9 cellular contexts compared by ENCODE assay signal in genomic region chr12:54411398-54412241, GRCh38. TPM values are rescaled to one million over a fixed set of nuclear protein-coding genes. Genes with fewer than 3 reads are reported as not detected.
A peak's percentile ranks its signal among the peaks of the same experiment; 100 is the strongest.
DNase-seq lines count a peak whose midpoint lies in the region; ATAC-seq, FAIRE-seq and TF ChIP-seq lines count a peak whose summit lies in the region.
"Had no signal": no experiment of that assay in that cellular context is flagged by ENCODE, and none has a peak within 500 bp of the region (broad histone marks: within the 10 kb centered on the region; RNA-seq: fewer than 3 reads in every experiment).

No MANE protein-coding gene starts in this region.

- H3K36me3 ChIP-seq in esophagus muscularis mucosa (peaks cover 36 to 66% (median 54%) of the 10 kb centered on the region in 4 donors), pancreas (no peaks in the 10 kb centered on the region), testis (ENCODE audit: low read depth, missing control alignments) (no peaks in the 10 kb centered on the region)

- H3K27ac ChIP-seq in esophagus muscularis mucosa (replicated peaks in 1 of 4) (peak overlapping the region; percentile 72 to 97 (median 94)), pancreas (peak overlapping the region in 2 of 4 donors; percentile 9 to 13), testis (no peak overlapping the region)
- H3K27ac ChIP-seq: C4-2B had no signal

- DNase-seq in activated CD4-positive, alpha-beta T cell treated with anti-CD3 and anti-CD28 coated beads for 24 hours (ENCODE audit: low read depth in 2 of 2) = peak; percentile 31 to 47
- DNase-seq in activated CD4-positive, alpha-beta T cell treated with anti-CD3 and anti-CD28 coated beads for 1 hour = no peak
- peak; percentile 56 for DNase-seq in activated CD8-positive, alpha-beta T cell treated with anti-CD3 and anti-CD28 coated beads, Interleukin-2, amount 10 ng/mL, durations not matched to agents 7 days and 5 days
- DNase-seq in esophagus muscularis mucosa (ENCODE audit: extremely low spot score) (peak; percentile 95), pancreas (no peak), testis (no peak), NCI-H1092 treated with DMSO at 0.1 percent for 48 hours (lab: John Stamatoyannopoulos, UW) (no peak)

- no peak for FAIRE-seq in pancreas (lab: Jason Lieb, UNC)

- peak; percentile 16 for ATAC-seq in activated CD8-positive, alpha-beta T cell treated with anti-CD3 and anti-CD28 coated beads, Interleukin-2, amount 10 ng/mL, durations not matched to agents 7 days and 5 days
- ATAC-seq in pancreas (peak in 3 of 4 donors; percentile 31 to 59 (median 44)), GM18858 (IDR thresholded peaks at IDR 0.05; ENCODE audit: unreplicated experiment) (no peak)

- WGBS in esophagus muscularis mucosa = 35% methylated on average over 9 of the region's 10 CpGs
- 74 to 79% methylated on average over 8 to 10 of the region's 10 CpGs for WGBS in pancreas, 2 donors
- WGBS in testis, 2 donors = 75 to 76% methylated on average over 6 to 10 of the region's 10 CpGs

- H3K9me3 ChIP-seq in esophagus muscularis mucosa (no peaks in the 10 kb centered on the region), pancreas (no peaks in the 10 kb centered on the region), testis (no peaks in the 10 kb centered on the region)

- H3K9me3 Mint-ChIP-seq in activated CD8-positive, alpha-beta T cell treated with anti-CD3 and anti-CD28 coated beads, Interleukin-2, amount 10 ng/mL, durations not matched to agents 7 days and 5 days (ENCODE audit: insufficient read depth) = no peaks in the 10 kb centered on the region

- peak overlapping the region; percentile 89 for H3K27ac Mint-ChIP-seq in activated CD8-positive, alpha-beta T cell treated with anti-CD3 and anti-CD28 coated beads, Interleukin-2, amount 10 ng/mL, durations not matched to agents 7 days and 5 days

- peaks cover 56% of the 10 kb centered on the region for H3K4me1 Mint-ChIP-seq in activated CD8-positive, alpha-beta T cell treated with anti-CD3 and anti-CD28 coated beads, Interleukin-2, amount 10 ng/mL, durations not matched to agents 7 days and 5 days (ENCODE audit: low read depth)

- H3K27me3 ChIP-seq in esophagus muscularis mucosa (no peaks in the 10 kb centered on the region), pancreas (no peaks in the 10 kb centered on the region), testis (no peaks in the 10 kb centered on the region)

- CTCF ChIA-PET in activated CD8-positive, alpha-beta T cell treated with anti-CD3 and anti-CD28 coated beads, Interleukin-2, amount 10 ng/mL, durations not matched to agents 7 days and 5 days (lab: Charles Lee) = interaction anchor here (0.9 to 11.7 kb wide), 6 partner anchors 10 to 115 kb away, joined by 3 to 270 read pairs (median 5); partner anchors contain the start of gene NCKAP1L

- H3K36me3 Mint-ChIP-seq in activated CD8-positive, alpha-beta T cell treated with anti-CD3 and anti-CD28 coated beads, Interleukin-2, amount 10 ng/mL, durations not matched to agents 7 days and 5 days (ENCODE audit: low read depth) = peaks cover 42% of the 10 kb centered on the region

- POLR2A ChIA-PET in activated CD8-positive, alpha-beta T cell treated with anti-CD3 and anti-CD28 coated beads, Interleukin-2, amount 10 ng/mL, durations not matched to agents 7 days and 5 days (lab: Charles Lee) = interaction anchor here (0.6 to 2.5 kb wide), 8 partner anchors 10 to 131 kb away, joined by 3 to 13 read pairs (median 3); partner anchors contain the start of gene HNRNPA1

- H3K4me1 ChIP-seq in esophagus muscularis mucosa = peaks cover 81 to 100% (median 97%) of the 10 kb centered on the region in 4 donors
- H3K4me1 ChIP-seq in pancreas = peaks cover 9 to 20% (median 12%) of the 10 kb centered on the region in 3 donors
- no peaks in the 10 kb centered on the region for H3K4me1 ChIP-seq in testis

- H3K27me3 Mint-ChIP-seq in activated CD8-positive, alpha-beta T cell treated with anti-CD3 and anti-CD28 coated beads, Interleukin-2, amount 10 ng/mL, durations not matched to agents 7 days and 5 days (ENCODE audit: low read depth) = no peaks in the 10 kb centered on the region

- intact Hi-C loops in esophagus muscularis mucosa (cut with DNase I) = no loop called here
- intact Hi-C loops in pancreas (cut with DNase I) = no loop called here
- intact Hi-C loops in testis (cut with DNase I; ENCODE audit: low total_unique reads) = no loop called here

- TF ChIP-seq POLR2A in esophagus muscularis mucosa (IDR thresholded peaks at IDR 0.05; ENCODE audit: low read depth) (no peak), testis (IDR thresholded peaks at IDR 0.05) (no peak)

- peak overlapping the region; percentile 80 to 96 (median 91) for H3K4me3 ChIP-seq in esophagus muscularis mucosa
- no peak overlapping the region for H3K4me3 ChIP-seq in pancreas
- no peak overlapping the region for H3K4me3 ChIP-seq in testis

- TF ChIP-seq EP300 in esophagus muscularis mucosa (IDR thresholded peaks at IDR 0.05) = no peak

- TF ChIP-seq CTCF in esophagus muscularis mucosa (IDR thresholded peaks at IDR 0.05) (no peak), pancreas (IDR thresholded peaks at IDR 0.05) (no peak), testis (IDR thresholded peaks at IDR 0.05) (no peak)

- H3K4me3 Mint-ChIP-seq in activated CD8-positive, alpha-beta T cell treated with anti-CD3 and anti-CD28 coated beads, Interleukin-2, amount 10 ng/mL, durations not matched to agents 7 days and 5 days = peak overlapping the region; percentile 54

RNA-seq across cellular contexts. Expression of gene ITGA5, which starts 7.4 kb away (rescaled TPM):
- total RNA-seq in activated CD8-positive, alpha-beta T cell treated with anti-CD3 and anti-CD28 coated beads, Interleukin-2, amount 10 ng/mL, durations not matched to agents 7 days and 5 days = 10 to 100 TPM; 65.0 to 69.1 TPM
- total RNA-seq in esophagus muscularis mucosa (100 to 1,000 TPM; 264 to 785 (median 602) TPM), pancreas (10 to 100 TPM in 4 of 6 donors, 1 to 10 TPM in 2; 9.5 to 27.1 (median 15.1) TPM), testis (10 to 100 TPM in 1 of 2 donors, 1 to 10 TPM in 1; 9.0 to 10.7 TPM)
- polyA plus RNA-seq in pancreas (10 to 100 TPM; 19.0 to 32.2 TPM), testis (ENCODE audit: insufficient read depth, low read depth, low replicate concordance) (16.3 TPM)

RNA-seq across cellular contexts. Expression of gene ZNF385A, which starts 27.1 kb away (rescaled TPM):
- total RNA-seq in activated CD8-positive, alpha-beta T cell treated with anti-CD3 and anti-CD28 coated beads, Interleukin-2, amount 10 ng/mL, durations not matched to agents 7 days and 5 days = under 1 TPM; 0.55 to 0.74 TPM
- 10 to 100 TPM; 15.7 to 32.6 (median 19.4) TPM for total RNA-seq in esophagus muscularis mucosa
- 1 to 10 TPM in 5 of 6 donors, under 1 TPM in 1; 0.59 to 8.2 (median 2.6) TPM for total RNA-seq in pancreas
- 1 to 10 TPM; 2.8 to 3.6 TPM for polyA plus RNA-seq in pancreas
- 1 to 10 TPM; 3.5 to 5.6 TPM for total RNA-seq in testis
- polyA plus RNA-seq in testis (ENCODE audit: insufficient read depth, low read depth, low replicate concordance) = 10.9 TPM

RNA-seq across cellular contexts. Expression of gene GPR84, which starts 47.3 kb away (rescaled TPM):
- under 1 TPM; 0.32 to 0.57 TPM for total RNA-seq in activated CD8-positive, alpha-beta T cell treated with anti-CD3 and anti-CD28 coated beads, Interleukin-2, amount 10 ng/mL, durations not matched to agents 7 days and 5 days
- total RNA-seq in esophagus muscularis mucosa (under 1 TPM in 1 of 4 donors, not detected in 3; 0.66 TPM), pancreas (under 1 TPM in 4 of 6 donors, not detected in 2; 0.32 to 0.87 (median 0.63) TPM), testis (under 1 TPM in 1 of 2 donors, not detected in 1; 0.43 TPM)
- polyA plus RNA-seq in pancreas (under 1 TPM; 0.09 to 0.27 TPM), testis (ENCODE audit: insufficient read depth, low read depth, low replicate concordance) (0.58 TPM)

Comparison
In these comparisons a context has a peak if more than half of its experiments do, and no peak if none do; other contexts are left out.
1. DNase-seq: peak in activated CD4-positive, alpha-beta T cell treated with anti-CD3 and anti-CD28 coated beads for 24 hours (2 of 2), activated CD8-positive, alpha-beta T cell treated with anti-CD3 and anti-CD28 coated beads, Interleukin-2, amount 10 ng/mL, durations not matched to agents 7 days and 5 days (single experiment) and esophagus muscularis mucosa (single experiment); none in activated CD4-positive, alpha-beta T cell treated with anti-CD3 and anti-CD28 coated beads for 1 hour (single experiment), pancreas (0 of 6), testis (single experiment) and NCI-H1092 treated with DMSO at 0.1 percent for 48 hours (single experiment).
2. H3K27ac ChIP-seq: peak in esophagus muscularis mucosa (4 of 4); none in testis (0 of 2).
3. H3K4me3 ChIP-seq: peak in esophagus muscularis mucosa (4 of 4); none in pancreas (0 of 4) and testis (0 of 2).